Comparison of ENCODE assay signal across 8 cellular contexts in genomic region chr18:42298744-42299685, GRCh38.
A peak's percentile ranks its signal among the peaks of the same experiment; 100 is the strongest.
DNase-seq lines count a peak whose midpoint lies in the region; ATAC-seq and TF ChIP-seq lines count a peak whose summit lies in the region.

No MANE protein-coding gene starts in this region.

- H3K36me3 ChIP-seq in DND-41 (ENCODE audit: insufficient read depth, low read length) (no peaks in the 10 kb centered on the region), OCI-LY1 (ENCODE audit: insufficient read depth, low read length) (no peaks in the 10 kb centered on the region), neural progenitor cell (no peaks in the 10 kb centered on the region), suprapubic skin (no peaks in the 10 kb centered on the region)

- TF ChIP-seq CTCF in DND-41 (IDR thresholded peaks at IDR 0.05; ENCODE audit: borderline replicate concordance, extremely low read depth, low read length, poor library complexity, severe bottlenecking) (peak; percentile 93), OCI-LY1 (IDR thresholded peaks at IDR 0.05; ENCODE audit: low read length) (peak; percentile 88), fibroblast of mammary gland (conservative IDR thresholded peaks at IDR 0.05; ENCODE audit: control insufficient read depth, insufficient read depth, low read depth, low read length) (peak; percentile 95), neural progenitor cell (IDR thresholded peaks at IDR 0.05) (peak; percentile 98), suprapubic skin (IDR thresholded peaks at IDR 0.05) (peak; percentile 63 to 81)

- no peak for TF ChIP-seq POLR2A in suprapubic skin (IDR thresholded peaks at IDR 0.05)

- H3K4me3 ChIP-seq in DND-41 (ENCODE audit: low read depth in 1 of 2, low read length in 2 of 2), result no peak overlapping the region
- H3K4me3 ChIP-seq in OCI-LY1 (ENCODE audit: low read depth, low read length, poor library complexity, severe bottlenecking), result no peak overlapping the region
- H3K4me3 ChIP-seq in fibroblast of mammary gland (ENCODE audit: control insufficient read depth, low read depth, low read length), result peak overlapping the region; percentile 15
- H3K4me3 ChIP-seq in neural progenitor cell, result no peak overlapping the region
- H3K4me3 ChIP-seq in suprapubic skin, result peak overlapping the region; percentile 31

- H3F3A ChIP-seq in OCI-LY1 (ENCODE audit: insufficient read depth, low read length), result no peaks in the 10 kb centered on the region
- no peaks in the 10 kb centered on the region for H3F3A ChIP-seq in neural progenitor cell (ENCODE audit: low read depth)

- H3K27ac ChIP-seq in DND-41 (ENCODE audit: low read length) (no peak overlapping the region), OCI-LY1 (ENCODE audit: low read depth, low read length, poor library complexity, severe bottlenecking) (no peak overlapping the region), neural progenitor cell (no peak overlapping the region), suprapubic skin (peak overlapping the region; percentile 59)

- H3K27me3 ChIP-seq in DND-41 (ENCODE audit: insufficient read depth, low read length, poor library complexity) (no peaks in the 10 kb centered on the region), OCI-LY1 (ENCODE audit: insufficient read depth, low read length) (no peaks in the 10 kb centered on the region), neural progenitor cell (no peaks in the 10 kb centered on the region), suprapubic skin (no peaks in the 10 kb centered on the region)

- H3K4me1 ChIP-seq in DND-41 (ENCODE audit: insufficient read depth, low read length) (no peaks in the 10 kb centered on the region), OCI-LY1 (ENCODE audit: insufficient read depth, low read length, severe bottlenecking) (no peaks in the 10 kb centered on the region), neural progenitor cell (no peaks in the 10 kb centered on the region), suprapubic skin (peaks cover 4% of the 10 kb centered on the region)

- H3K9ac ChIP-seq in DND-41 (ENCODE audit: low read depth, low read length) (no peak overlapping the region), OCI-LY1 (ENCODE audit: low read length) (no peak overlapping the region), neural progenitor cell (no peak overlapping the region)

- no peaks in the 10 kb centered on the region for H3K9me3 ChIP-seq in DND-41 (ENCODE audit: insufficient read depth, low read length, severe bottlenecking)
- H3K9me3 ChIP-seq in OCI-LY1 (ENCODE audit: low read length), result no peaks in the 10 kb centered on the region
- no peaks in the 10 kb centered on the region for H3K9me3 ChIP-seq in neural progenitor cell (ENCODE audit: low read depth)
- no peaks in the 10 kb centered on the region for H3K9me3 ChIP-seq in suprapubic skin

- no peaks in the 10 kb centered on the region for H3K36me3 Mint-ChIP-seq in activated T-cell treated with anti-CD3 and anti-CD28 coated beads, Interleukin-2, amount 50 U/mL, for 4 hours (ENCODE audit: insufficient read depth)
- peaks cover 2% of the 10 kb centered on the region for H3K36me3 Mint-ChIP-seq in neural progenitor cell

- peak; percentile 89 for ATAC-seq in DND-41 (ENCODE audit: insufficient read depth, low read depth)
- ATAC-seq in GM21529 (IDR thresholded peaks at IDR 0.05; ENCODE audit: unreplicated experiment), result peak; percentile 97
- peak in 1 of 2 donors; percentile 40 for ATAC-seq in activated T-cell treated with anti-CD3 and anti-CD28 coated beads, Interleukin-2, amount 50 U/mL, for 4 hours

- no peaks in the 10 kb centered on the region for H4K20me1 ChIP-seq in DND-41 (ENCODE audit: insufficient read depth, low read length)
- H4K20me1 ChIP-seq in OCI-LY1 (ENCODE audit: insufficient read depth, low read length), result no peaks in the 10 kb centered on the region
- no peaks in the 10 kb centered on the region for H4K20me1 ChIP-seq in neural progenitor cell (ENCODE audit: low read depth)

- H3K9me2 ChIP-seq in OCI-LY1 (ENCODE audit: low read depth, low read length), result no peaks in the 10 kb centered on the region

- peak overlapping the region; percentile 16 for H3K27ac Mint-ChIP-seq in neural progenitor cell

- no peak for TF ChIP-seq EP300 in suprapubic skin (IDR thresholded peaks at IDR 0.05)

- H3K9me3 Mint-ChIP-seq in activated T-cell treated with anti-CD3 and anti-CD28 coated beads, Interleukin-2, amount 50 U/mL, for 4 hours, result no peaks in the 10 kb centered on the region
- no peaks in the 10 kb centered on the region for H3K9me3 Mint-ChIP-seq in neural progenitor cell

- no peak overlapping the region for H3K4me3 Mint-ChIP-seq in activated T-cell treated with anti-CD3 and anti-CD28 coated beads, Interleukin-2, amount 50 U/mL, for 4 hours
- no peak overlapping the region for H3K4me3 Mint-ChIP-seq in neural progenitor cell

- peak; percentile 67 for DNase-seq in DND-41
- peak; percentile 6 for DNase-seq in HuH-7.5 (ENCODE audit: low spot score)
- DNase-seq in activated T-cell treated with anti-CD3 and anti-CD28 coated beads, Interleukin-2, amount 50 U/mL, for 4 hours, result peak; percentile 21
- peak; percentile 78 for DNase-seq in fibroblast of mammary gland (ENCODE audit: low read depth)
- peak; percentile 86 for DNase-seq in neural progenitor cell (ENCODE audit: low spot score)
- DNase-seq in suprapubic skin (ENCODE audit: low spot score in 2 of 2), result peak; percentile 80 to 82

- 34% methylated on average over 15 of the region's 15 CpGs for WGBS in suprapubic skin

- H3K27me3 Mint-ChIP-seq in activated T-cell treated with anti-CD3 and anti-CD28 coated beads, Interleukin-2, amount 50 U/mL, for 4 hours (ENCODE audit: low read depth), result no peaks in the 10 kb centered on the region
- H3K27me3 Mint-ChIP-seq in neural progenitor cell (ENCODE audit: insufficient read depth, low read depth), result no peaks in the 10 kb centered on the region

- H3K79me2 ChIP-seq in DND-41 (ENCODE audit: insufficient read depth, low read length) (no peaks in the 10 kb centered on the region), OCI-LY1 (ENCODE audit: insufficient read depth, low read length) (no peaks in the 10 kb centered on the region), neural progenitor cell (ENCODE audit: low read depth) (no peaks in the 10 kb centered on the region)

- H3K4me2 ChIP-seq in DND-41 (ENCODE audit: insufficient read depth, low read length) (no peak overlapping the region), OCI-LY1 (ENCODE audit: low read length) (no peak overlapping the region), neural progenitor cell (peak overlapping the region; percentile 25)

- H2AFZ ChIP-seq in DND-41 (ENCODE audit: low read depth, low read length), result 0 out of 2 replicates have a peak overlapping the region, but pooled peaks have one; percentile 21
- no peak overlapping the region for H2AFZ ChIP-seq in OCI-LY1 (ENCODE audit: low read length)
- peak overlapping the region; percentile 98 for H2AFZ ChIP-seq in neural progenitor cell (replicated peaks)

- no peaks in the 10 kb centered on the region for H3K4me1 Mint-ChIP-seq in activated T-cell treated with anti-CD3 and anti-CD28 coated beads, Interleukin-2, amount 50 U/mL, for 4 hours (ENCODE audit: low read depth)
- H3K4me1 Mint-ChIP-seq in neural progenitor cell, result peaks cover 10% of the 10 kb centered on the region

Comparison
In these comparisons a context has a peak if more than half of its experiments do, and no peak if none do; other contexts are left out.
1. DNase-seq: peak in every context shown above with its lines; median percentile 86 in neural progenitor cell; 81 in suprapubic skin; 78 in fibroblast of mammary gland; 67 in DND-41; 21 in activated T-cell treated with anti-CD3 and anti-CD28 coated beads, Interleukin-2, amount 50 U/mL, for 4 hours; 6 in HuH-7.5.
2. H3K4me3 ChIP-seq: peak in fibroblast of mammary gland (single experiment) and suprapubic skin (single experiment); none in DND-41 (0 of 2), OCI-LY1 (single experiment) and neural progenitor cell (single experiment).
3. Peak in every context shown above with its lines, with median percentiles within 50 percentile points of each other: CTCF ChIP-seq.